Comparison of ENCODE assay signal across 8 cellular contexts in genomic region chr3:52237659-52238172, GRCh38. TPM values are rescaled to one million over a fixed set of nuclear protein-coding genes. Genes with fewer than 3 reads are reported as not detected.
A peak's percentile ranks its signal among the peaks of the same experiment; 100 is the strongest.
DNase-seq lines count a peak whose midpoint lies in the region; ATAC-seq and TF ChIP-seq lines count a peak whose summit lies in the region.

No MANE protein-coding gene starts in this region.

- 0 out of 2 replicates have a peak, but pooled peaks cover 3% of the 10 kb centered on the region for H3K36me3 ChIP-seq in iPS-20b (ENCODE audit: insufficient read depth, low read depth, low read length)
- no peaks in the 10 kb centered on the region for H3K36me3 ChIP-seq in gastrocnemius medialis

- H3K9ac ChIP-seq in iPS-20b (ENCODE audit: low read depth, low read length), result peak overlapping the region; percentile 46; the same call in 1 of the 2 replicates

- ATAC-seq in gastrocnemius medialis (peak; percentile 58 to 60), GM19324 (IDR thresholded peaks at IDR 0.05; ENCODE audit: low FRiP score, unreplicated experiment) (no peak), GM19455 (IDR thresholded peaks at IDR 0.05; ENCODE audit: unreplicated experiment) (no peak)

- TF ChIP-seq POLR2A in gastrocnemius medialis (IDR thresholded peaks at IDR 0.05), result peak in 1 of 2 donors; percentile 9

- H3K9me3 ChIP-seq in iPS-20b (ENCODE audit: insufficient read depth, low read depth, low read length), result no peaks in the 10 kb centered on the region
- no peaks in the 10 kb centered on the region for H3K9me3 ChIP-seq in gastrocnemius medialis

- DNase-seq in GM03348 (ENCODE audit: low spot score) (peak; percentile 97), NCI-H69 (lab: John Stamatoyannopoulos, UW) (peak; percentile 51), brain pericyte (ENCODE audit: low read depth, low spot score) (peak; percentile 57), gastrocnemius medialis (peak; percentile 87 to 95), SK-N-DZ (ENCODE audit: low spot score) (no peak)

- peak in 3 of 5 experiments; percentile 6 to 37 (median 14) for TF ChIP-seq CTCF in gastrocnemius medialis (IDR thresholded peaks at IDR 0.05 in 4 of 5, conservative IDR thresholded peaks at IDR 0.05 in 1 of 5)

- H3K27me3 ChIP-seq in iPS-20b (ENCODE audit: insufficient read depth, low read length) (no peaks in the 10 kb centered on the region), gastrocnemius medialis (no peaks in the 10 kb centered on the region)

- peaks cover 31% of the 10 kb centered on the region for H3K4me1 ChIP-seq in iPS-20b (ENCODE audit: insufficient read depth, low read length)
- H3K4me1 ChIP-seq in gastrocnemius medialis, result peaks cover 54 to 61% of the 10 kb centered on the region in 2 donors

- intact Hi-C loops in gastrocnemius medialis (cut with DNase I; ENCODE audit: low total_unique reads), result loop anchor here (5.0 to 10.0 kb wide), 2 partner anchors 215 to 607 kb away; partner anchors contain the start of gene TNNC1

- H3K27ac ChIP-seq in iPS-20b (ENCODE audit: low read length) (no peak overlapping the region), gastrocnemius medialis (peak overlapping the region; percentile 99 to 100 (median 100))

- in situ Hi-C loops in gastrocnemius medialis (cut with MboI; ENCODE audit: low sequenced_read_pairs in 4 of 4), result loop anchor here in 1 of 4 donors (10.0 kb wide), 1 partner anchor 107 kb away; no protein-coding TSS in a partner anchor

- H3K4me3 ChIP-seq in iPS-20b (ENCODE audit: low read length) (peak overlapping the region; percentile 82; the same call in 1 of the 2 replicates), gastrocnemius medialis (peak overlapping the region; percentile 72 to 95 (median 90))

RNA-seq across cellular contexts. Expression of gene TWF2, which starts 1.2 kb away (rescaled TPM):
- total RNA-seq in gastrocnemius medialis, result 100 to 1,000 TPM in 3 of 4 donors, 10 to 100 TPM in 1; 99.2 to 222 (median 168) TPM
- polyA plus RNA-seq in SK-N-DZ (2014; cell fraction: cytosol; rRNA removed), result 60.0 and 63.4 TPM in 2 replicates
- 36.8 and 37.7 TPM in 2 replicates for polyA plus RNA-seq in SK-N-DZ (2014; cell fraction: nucleus; rRNA removed)

RNA-seq across cellular contexts. Expression of gene PPM1M, which starts 7.8 kb away (rescaled TPM):
- 1 to 10 TPM in 3 of 4 donors, under 1 TPM in 1; 0.97 to 5.2 (median 3.5) TPM for total RNA-seq in gastrocnemius medialis
- polyA plus RNA-seq in SK-N-DZ (2014; cell fraction: cytosol; rRNA removed), result 6.0 and 7.8 TPM in 2 replicates
- polyA plus RNA-seq in SK-N-DZ (2014; cell fraction: nucleus; rRNA removed), result 32.4 and 32.8 TPM in 2 replicates

RNA-seq across cellular contexts. Expression of gene TLR9, which starts 12.3 kb away (rescaled TPM):
- total RNA-seq in gastrocnemius medialis, result under 1 TPM in 3 of 4 donors, not detected in 1; 0.07 to 0.41 (median 0.13) TPM
- polyA plus RNA-seq in SK-N-DZ (2014; cell fraction: cytosol; rRNA removed), result not detected in 2 replicates
- polyA plus RNA-seq in SK-N-DZ (2014; cell fraction: nucleus; rRNA removed), result not detected in 2 replicates

RNA-seq across cellular contexts. Expression of gene ALAS1, which starts 39.8 kb away (rescaled TPM):
- total RNA-seq in gastrocnemius medialis, result 10 to 100 TPM; 61.0 to 99.8 (median 68.4) TPM
- 34.0 and 38.5 TPM in 2 replicates for polyA plus RNA-seq in SK-N-DZ (2014; cell fraction: cytosol; rRNA removed)
- polyA plus RNA-seq in SK-N-DZ (2014; cell fraction: nucleus; rRNA removed), result 22.1 and 24.5 TPM in 2 replicates

RNA-seq across cellular contexts. Expression of gene WDR82, which starts 40.7 kb away (rescaled TPM):
- total RNA-seq in gastrocnemius medialis, result 10 to 100 TPM; 54.1 to 64.9 (median 59.3) TPM
- polyA plus RNA-seq in SK-N-DZ (2014; cell fraction: cytosol; rRNA removed), result 46.6 and 56.3 TPM in 2 replicates
- 12.7 and 13.4 TPM in 2 replicates for polyA plus RNA-seq in SK-N-DZ (2014; cell fraction: nucleus; rRNA removed)

Comparison
In these comparisons a context has a peak if more than half of its experiments do, and no peak if none do; other contexts are left out.
1. ATAC-seq: peak in gastrocnemius medialis (2 of 2); none in GM19324 (single experiment) and GM19455 (single experiment).